Comparison of ENCODE assay signal across 18 cellular contexts in genomic region chr3:68220832-68221231, GRCh38.
"Had no signal": no experiment of that assay in that cellular context is flagged by ENCODE, and none has a peak within 500 bp of the region (broad histone marks: within the 10 kb centered on the region; RNA-seq: fewer than 3 reads in every experiment).

No MANE protein-coding gene starts in this region.

- H3K9me3 ChIP-seq: MG63, SK-N-SH had no signal

- H3K9ac ChIP-seq: SK-N-SH had no signal

- H3K4me2 ChIP-seq: SK-N-SH had no signal

- H3K27me3 ChIP-seq: MG63 had no signal

- H3K36me3 ChIP-seq: MG63 had no signal

- H3K27ac ChIP-seq: RWPE1 had no signal

- DNase-seq: Karpas-422, KG1, MG63, NCI-H1092 treated with DMSO at 0.1 percent for 48 hours, NCI-H1436, NCI-H187, NCI-H2029, NCI-H2081 treated with DMSO at 0.1 percent for 48 hours, NCI-H2171, NCI-H226, NCI-H446, NCI-H510A, NCI-H524 treated with DMSO at 0.1 percent for 48 hours, NCI-H69, NCI-H774, SHP77, SK-N-SH had no signal

- H3K4me3 ChIP-seq: MG63 had no signal
